In genomic region chr7:72386152-72386551, GRCh38 we compare ENCODE assay signal across 2 cellular contexts.
TF ChIP-seq lines count a peak whose summit lies in the region.

No MANE protein-coding gene starts in this region.

TF ChIP-seq in HepG2, 621 proteins besides CTCF, POLR2A, EP300 and RAD21:
- TF ChIP-seq MAFK (conservative IDR thresholded peaks at IDR 0.05 in 1 of 2, IDR thresholded peaks at IDR 0.05 in 1 of 2; ENCODE audit: low read length in 2 of 2): peak; percentile 13 to 65; a peak in 2 of 4 replicates
- no peak for TF ChIP-seq ZBTB3 (CRISPR knock-in tag; IDR thresholded peaks at IDR 0.05; ENCODE audit: borderline replicate concordance, low read depth)

TF ChIP-seq in K562, 482 proteins besides CTCF, POLR2A, EP300 and RAD21:
- TF ChIP-seq MLLT1 (IDR thresholded peaks at IDR 0.05) (no peak), CGGBP1 (CRISPR knock-in tag; IDR thresholded peaks at IDR 0.05) (no peak), ZNF316 (IDR thresholded peaks at IDR 0.05) (peak; percentile 55; the same call in 1 of the 2 replicates), C11orf30 (IDR thresholded peaks at IDR 0.05; ENCODE audit: low read depth) (peak; percentile 24; the same call in 1 of the 2 replicates)
